Comparison of ENCODE assay signal across 18 cellular contexts in genomic region chr11:113419426-113420003, GRCh38. TPM values are rescaled to one million over a fixed set of nuclear protein-coding genes. Genes with fewer than 3 reads are reported as not detected.
DNase-seq lines count a peak whose midpoint lies in the region; TF ChIP-seq lines count a peak whose summit lies in the region.
"Had no signal": no experiment of that assay in that cellular context is flagged by ENCODE, and none has a peak within 500 bp of the region (broad histone marks: within the 10 kb centered on the region; RNA-seq: fewer than 3 reads in every experiment).

No MANE protein-coding gene starts in this region.

- no peak overlapping the region for H2AK5ac ChIP-seq in neuronal stem cell (ENCODE audit: low read depth, low read length)

- DNase-seq in NCI-H1092 (lab: John Stamatoyannopoulos, UW) (peak; percentile 10), NCI-H1092 treated with DMSO at 0.1 percent for 48 hours (lab: John Stamatoyannopoulos, UW) (no peak), NCI-H1417 treated with DMSO at 0.1 percent for 48 hours (lab: John Stamatoyannopoulos, UW) (peak; percentile 69), NCI-H69 (lab: John Stamatoyannopoulos, UW) (peak; percentile 84), neuronal stem cell (ENCODE audit: low spot score) (no peak), C1 segment of cervical spinal cord (lab: John Stamatoyannopoulos, UW) (no peak), RWPE1 (ENCODE audit: low spot score) (no peak), dermis blood vessel endothelial cell (no peak)
- DNase-seq: IMR-90, Kasumi-1, NCI-H187 treated with DMSO at 0.1 percent for 48 hours, NCI-H774, SW 1271 had no signal

- no peaks in the 10 kb centered on the region for H3K36me3 ChIP-seq in neuronal stem cell (replicated peaks in 1 of 2; ENCODE audit: control insufficient read depth in 2 of 2, insufficient read depth in 2 of 2, low read length in 2 of 2)
- H3K36me3 ChIP-seq: HAP-1, SJSA1 had no signal

- TF ChIP-seq CTCF in RWPE1 (conservative IDR thresholded peaks at IDR 0.05; ENCODE audit: low read depth): no peak

- POLR2A ChIA-PET in RWPE1 (lab: Yijun Ruan, JAX; ENCODE audit: low non-redundant PET): no interaction called here

- H3K4me2 ChIP-seq in neuronal stem cell (ENCODE audit: insufficient read depth, low read length, poor library complexity, severe bottlenecking): no peak overlapping the region

- H4K91ac ChIP-seq in neuronal stem cell (ENCODE audit: low read depth, low read length, poor library complexity): no peak overlapping the region

- no peaks in the 10 kb centered on the region for H3K79me1 ChIP-seq in neuronal stem cell (ENCODE audit: low read depth, low read length)

- peak overlapping the region; percentile 31 for H3K18ac ChIP-seq in neuronal stem cell (ENCODE audit: low read length)

- H2AFZ ChIP-seq in neuronal stem cell (ENCODE audit: low read length): no peak overlapping the region

- H2BK5ac ChIP-seq in neuronal stem cell (ENCODE audit: low read length): peak overlapping the region; percentile 44

- peak overlapping the region; percentile 65 for H3K14ac ChIP-seq in neuronal stem cell (ENCODE audit: low read length)

- H3K9ac ChIP-seq in neuronal stem cell (ENCODE audit: low read depth, low read length, poor library complexity): no peak overlapping the region

- H3K27me3 ChIP-seq in neuronal stem cell (ENCODE audit: control insufficient read depth in 3 of 3, insufficient read depth in 3 of 3, low read depth in 1 of 3, low read length in 3 of 3): peaks cover 0 to 8% (median 0%) of the 10 kb centered on the region in 3 experiments
- H3K27me3 ChIP-seq: SJSA1 had no signal

- no peak overlapping the region for H3K4me3 ChIP-seq in neuronal stem cell (ENCODE audit: low read length in 2 of 2)
- H3K4me3 ChIP-seq: HAP-1, SJSA1 had no signal

- H2BK15ac ChIP-seq in neuronal stem cell (ENCODE audit: low read length): no peak overlapping the region

- no peaks in the 10 kb centered on the region for H3K9me3 ChIP-seq in neuronal stem cell (replicated peaks in 1 of 2; ENCODE audit: control insufficient read depth in 2 of 2, insufficient read depth in 1 of 2, low read depth in 1 of 2, low read length in 2 of 2)
- H3K9me3 ChIP-seq: HAP-1, SJSA1 had no signal

- no peak overlapping the region for H3K23ac ChIP-seq in neuronal stem cell (ENCODE audit: low read depth, low read length, poor library complexity)

- no peaks in the 10 kb centered on the region for H3K4me1 ChIP-seq in neuronal stem cell (ENCODE audit: control insufficient read depth in 2 of 2, insufficient read depth in 1 of 2, low read depth in 1 of 2, low read length in 2 of 2)
- H3K4me1 ChIP-seq: HAP-1, SJSA1 had no signal

- H2BK12ac ChIP-seq in neuronal stem cell (ENCODE audit: low read length): no peak overlapping the region

- CTCF ChIA-PET in RWPE1 (lab: Yijun Ruan, JAX): no interaction called here

- H4K8ac ChIP-seq in neuronal stem cell (ENCODE audit: low read depth, low read length): no peak overlapping the region

- no peak overlapping the region for H3K27ac ChIP-seq in neuronal stem cell (replicated peaks; ENCODE audit: low read length)
- H3K27ac ChIP-seq in RWPE1: no peak overlapping the region
- H3K27ac ChIP-seq: 22Rv1, SJSA1 had no signal

- no CpG with 5 or more reads among the region's 14 CpGs for WGBS in neuronal stem cell (ENCODE audit: extremely low coverage in 2 of 2, insufficient read length in 2 of 2, insufficient replicate concordance in 1 of 2), 2 donors

- H2BK120ac ChIP-seq in neuronal stem cell (ENCODE audit: low read depth, low read length): no peak overlapping the region

- H3K4ac ChIP-seq in neuronal stem cell (ENCODE audit: low read length): no peak overlapping the region

RNA-seq across cellular contexts. Expression of gene ANKK1, which starts 31.9 kb away (rescaled TPM):
- polyA plus RNA-seq in neuronal stem cell (2013, experiment 1 of 2): 0.13 TPM
- polyA plus RNA-seq in neuronal stem cell (2013, experiment 2 of 2): 0.08 TPM
- total RNA-seq in dermis blood vessel endothelial cell: not detected in 2 replicates
- total RNA-seq: HT-29, IMR-90, SJSA1 had no signal
- polyA plus RNA-seq: IMR-90 had no signal

RNA-seq across cellular contexts. Expression of gene DRD2, which starts 55.7 kb away (rescaled TPM):
- polyA plus RNA-seq in neuronal stem cell (2013, experiment 1 of 2): 0.29 TPM
- polyA plus RNA-seq in neuronal stem cell (2013, experiment 2 of 2): 0.29 TPM
- not detected in 2 replicates for total RNA-seq in dermis blood vessel endothelial cell
- total RNA-seq: IMR-90, SJSA1 had no signal
- polyA plus RNA-seq: CD14-positive monocyte, IMR-90 had no signal

Comparison
In these comparisons a context has a peak if more than half of its experiments do, and no peak if none do; other contexts are left out.
1. DNase-seq: peak in NCI-H1092 (single experiment), NCI-H1417 treated with DMSO at 0.1 percent for 48 hours (single experiment) and NCI-H69 (single experiment); none in NCI-H1092 treated with DMSO at 0.1 percent for 48 hours (single experiment), neuronal stem cell (single experiment), C1 segment of cervical spinal cord (0 of 14), RWPE1 (single experiment) and dermis blood vessel endothelial cell (single experiment).